Comparison of ENCODE assay signal across 8 cellular contexts in the genomic region with DNA sequence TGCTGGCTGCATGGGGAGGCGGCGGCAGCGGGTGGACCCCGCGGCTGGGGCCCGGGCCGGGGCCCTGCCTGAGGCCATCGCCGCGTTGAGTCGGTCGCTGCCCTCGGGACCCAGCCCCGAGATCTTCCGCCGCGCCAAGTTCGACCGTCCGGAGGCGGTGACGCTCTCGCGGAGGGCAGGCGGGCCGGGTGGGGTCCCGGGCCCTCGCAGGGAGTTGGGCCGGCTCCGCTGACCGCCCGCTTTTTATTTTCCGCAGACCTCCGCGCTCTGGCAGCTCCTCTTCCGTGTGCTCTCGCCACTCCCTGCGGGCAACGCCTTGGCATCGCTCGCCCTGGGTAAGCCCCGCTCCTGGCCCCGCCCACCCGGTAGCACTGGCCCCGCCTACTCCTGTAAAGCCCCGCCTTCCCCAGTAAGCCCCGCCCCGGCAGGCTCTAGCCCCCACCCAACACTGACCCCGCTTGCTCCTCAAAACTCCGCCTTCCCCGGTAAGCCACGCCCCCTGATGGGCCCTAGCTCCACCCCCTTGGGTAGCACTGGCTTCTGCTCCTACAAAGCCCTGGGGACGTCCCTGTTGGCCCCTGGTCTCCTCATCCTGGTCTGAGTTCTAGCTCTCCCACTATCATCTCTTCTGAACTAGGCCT. TPM values are rescaled to one million over a fixed set of nuclear protein-coding genes. Genes with fewer than 3 reads are reported as not detected.
A peak's percentile ranks its signal among the peaks of the same experiment; 100 is the strongest.
DNase-seq lines count a peak whose midpoint lies in the region; ATAC-seq and TF ChIP-seq lines count a peak whose summit lies in the region.

No MANE protein-coding gene starts in this region.

- no peaks in the 10 kb centered on the region for H3K79me2 ChIP-seq in osteoblast (ENCODE audit: insufficient read depth, low read length)

- TF ChIP-seq CTCF in Peyer's patch (IDR thresholded peaks at IDR 0.05) (no peak), foreskin fibroblast (IDR thresholded peaks at IDR 0.05; ENCODE audit: low read depth, low read length) (no peak), osteoblast (IDR thresholded peaks at IDR 0.05; ENCODE audit: extremely low read depth, low read depth, low read length) (no peak), tibial artery (IDR thresholded peaks at IDR 0.05) (no peak)

- H4K20me1 ChIP-seq in osteoblast (ENCODE audit: insufficient read depth, low read length): peaks cover 2% of the 10 kb centered on the region

- H3K4me3 ChIP-seq in Peyer's patch (peak overlapping the region; percentile 65 to 93 (median 77)), foreskin fibroblast (ENCODE audit: low read depth in 1 of 2, low read length in 2 of 2) (peak overlapping the region; percentile 60 to 67), osteoblast (ENCODE audit: insufficient read depth, low read length) (peak overlapping the region; percentile 77), tibial artery (peak overlapping the region; percentile 58 to 62)

- no peaks in the 10 kb centered on the region for H3K27me3 Mint-ChIP-seq in activated T-helper 2 cell treated with anti-CD3 and anti-CD28 coated beads, Interferon-gamma antibody, Interleukin-2, Interleukin-4, amounts not matched to agents 10 μg/mL and 5 μg/mL and 100 μg/mL, durations not matched to agents 14 hours and 24 hours and 36 hours (ENCODE audit: low read depth)

- peak overlapping the region; percentile 87 for H2AFZ ChIP-seq in osteoblast (ENCODE audit: low read length)

- H3K9me3 Mint-ChIP-seq in activated T-helper 2 cell treated with anti-CD3 and anti-CD28 coated beads, Interferon-gamma antibody, Interleukin-2, Interleukin-4, amounts not matched to agents 10 μg/mL and 5 μg/mL and 100 μg/mL, durations not matched to agents 14 hours and 24 hours and 36 hours: no peaks in the 10 kb centered on the region

- H3K9me3 ChIP-seq in Peyer's patch: no peaks in the 10 kb centered on the region
- H3K9me3 ChIP-seq in osteoblast (ENCODE audit: low read depth, low read length): no peaks in the 10 kb centered on the region
- no peaks in the 10 kb centered on the region for H3K9me3 ChIP-seq in tibial artery

- peak overlapping the region; percentile 90 for H3K27ac Mint-ChIP-seq in activated T-helper 2 cell treated with anti-CD3 and anti-CD28 coated beads, Interferon-gamma antibody, Interleukin-2, Interleukin-4, amounts not matched to agents 10 μg/mL and 5 μg/mL and 100 μg/mL, durations not matched to agents 14 hours and 24 hours and 36 hours

- TF ChIP-seq POLR2A in Peyer's patch (IDR thresholded peaks at IDR 0.05): no peak

- peak overlapping the region; percentile 89 for H3K4me2 ChIP-seq in osteoblast (ENCODE audit: insufficient read depth, low read length)

- ATAC-seq in HG03469 (IDR thresholded peaks at IDR 0.05; ENCODE audit: unreplicated experiment) (peak; percentile 0), HG02970 (IDR thresholded peaks at IDR 0.05; ENCODE audit: low FRiP score, unreplicated experiment) (no peak)

- peaks cover 12% of the 10 kb centered on the region for H3K4me1 Mint-ChIP-seq in activated T-helper 2 cell treated with anti-CD3 and anti-CD28 coated beads, Interferon-gamma antibody, Interleukin-2, Interleukin-4, amounts not matched to agents 10 μg/mL and 5 μg/mL and 100 μg/mL, durations not matched to agents 14 hours and 24 hours and 36 hours (ENCODE audit: low read depth)

- intact Hi-C loops in activated T-helper 2 cell treated with anti-CD3 and anti-CD28 coated beads, Interferon-gamma antibody, Interleukin-2, Interleukin-4, amounts not matched to agents 10 μg/mL and 5 μg/mL and 100 μg/mL, durations not matched to agents 14 hours and 24 hours and 36 hours (cut with micrococcal nuclease): loop anchor here (1.0 to 5.0 kb wide), 8 partner anchors 9 to 559 kb away; a partner anchor contains a TSS
- intact Hi-C loops in tibial artery (cut with DNase I; ENCODE audit: low total_unique reads): loop anchor here (2.0 to 10.0 kb wide), 5 partner anchors 36 to 507 kb away; a partner anchor contains a TSS

- H3K4me3 Mint-ChIP-seq in activated T-helper 2 cell treated with anti-CD3 and anti-CD28 coated beads, Interferon-gamma antibody, Interleukin-2, Interleukin-4, amounts not matched to agents 10 μg/mL and 5 μg/mL and 100 μg/mL, durations not matched to agents 14 hours and 24 hours and 36 hours (ENCODE audit: low read depth): peak overlapping the region; percentile 85

- H3K27me3 ChIP-seq in Peyer's patch (no peaks in the 10 kb centered on the region), osteoblast (ENCODE audit: insufficient read depth, low read length) (peaks cover 15% of the 10 kb centered on the region), tibial artery (no peaks in the 10 kb centered on the region)

- H3K36me3 ChIP-seq in Peyer's patch: peaks cover 0 to 17% (median 0%) of the 10 kb centered on the region in 3 donors
- no peaks in the 10 kb centered on the region for H3K36me3 ChIP-seq in osteoblast (ENCODE audit: insufficient read depth, low read length)
- peaks cover 0 to 12% (median 0%) of the 10 kb centered on the region in 3 donors for H3K36me3 ChIP-seq in tibial artery

- peaks cover 6% of the 10 kb centered on the region for H3K36me3 Mint-ChIP-seq in activated T-helper 2 cell treated with anti-CD3 and anti-CD28 coated beads, Interferon-gamma antibody, Interleukin-2, Interleukin-4, amounts not matched to agents 10 μg/mL and 5 μg/mL and 100 μg/mL, durations not matched to agents 14 hours and 24 hours and 36 hours (ENCODE audit: low read depth)

- H3K27ac ChIP-seq in Peyer's patch: peak overlapping the region; percentile 86 to 99 (median 90)
- no peak overlapping the region for H3K27ac ChIP-seq in osteoblast (ENCODE audit: low read depth, low read length)
- peak overlapping the region; percentile 55 to 97 for H3K27ac ChIP-seq in tibial artery

- DNase-seq in ELR (ENCODE audit: low read depth): peak; percentile 80
- peak; percentile 58 to 88 (median 86) for DNase-seq in Peyer's patch
- peak; percentile 87 for DNase-seq in activated T-helper 2 cell treated with anti-CD3 and anti-CD28 coated beads, Interferon-gamma antibody, Interleukin-2, Interleukin-4, amounts not matched to agents 10 μg/mL and 5 μg/mL and 100 μg/mL, durations not matched to agents 14 hours and 24 hours and 36 hours (ENCODE audit: low spot score)
- DNase-seq in foreskin fibroblast: peak; percentile 24 to 69
- peak; percentile 96 for DNase-seq in osteoblast (ENCODE audit: insufficient read length, low spot score, missing footprints)
- peak; percentile 60 to 85 for DNase-seq in tibial artery

- peaks cover 0 to 37% (median 25%) of the 10 kb centered on the region in 4 donors for H3K4me1 ChIP-seq in Peyer's patch
- peaks cover 3% of the 10 kb centered on the region for H3K4me1 ChIP-seq in osteoblast (ENCODE audit: insufficient read depth, low read length)
- peaks cover 0 to 65% (median 40%) of the 10 kb centered on the region in 4 donors for H3K4me1 ChIP-seq in tibial artery

RNA-seq across cellular contexts. Expression of a gene that starts 0.4 kb away (rescaled TPM):
- 10 to 100 TPM in 2 of 4 donors, 1 to 10 TPM in 2; 7.0 to 42.1 (median 15.1) TPM for total RNA-seq in Peyer's patch
- total RNA-seq in activated T-helper 2 cell treated with anti-CD3 and anti-CD28 coated beads, Interferon-gamma antibody, Interleukin-2, Interleukin-4, amounts not matched to agents 10 μg/mL and 5 μg/mL and 100 μg/mL, durations not matched to agents 14 hours and 24 hours and 36 hours: 38.2 and 42.6 TPM in 2 replicates
- total RNA-seq in osteoblast: 3.2 and 5.1 TPM in 2 replicates

RNA-seq across cellular contexts. Expression of a gene that starts 4.8 kb away (rescaled TPM):
- total RNA-seq in Peyer's patch (100 to 1,000 TPM in 1 of 4 donors, 10 to 100 TPM in 3; 33.8 to 239 (median 37.8) TPM), osteoblast (5.0 and 8.7 TPM in 2 replicates)
- total RNA-seq in activated T-helper 2 cell treated with anti-CD3 and anti-CD28 coated beads, Interferon-gamma antibody, Interleukin-2, Interleukin-4, amounts not matched to agents 10 μg/mL and 5 μg/mL and 100 μg/mL, durations not matched to agents 14 hours and 24 hours and 36 hours: 156 and 185 TPM in 2 replicates

RNA-seq across cellular contexts. Expression of a gene that starts 16.9 kb away (rescaled TPM):
- 10 to 100 TPM; 20.8 to 69.3 (median 41.9) TPM for total RNA-seq in Peyer's patch
- total RNA-seq in activated T-helper 2 cell treated with anti-CD3 and anti-CD28 coated beads, Interferon-gamma antibody, Interleukin-2, Interleukin-4, amounts not matched to agents 10 μg/mL and 5 μg/mL and 100 μg/mL, durations not matched to agents 14 hours and 24 hours and 36 hours: 0.16 and 0.55 TPM in 2 replicates
- total RNA-seq in osteoblast: 31.5 and 43.8 TPM in 2 replicates

RNA-seq across cellular contexts. Expression of a gene that starts 34.9 kb away (rescaled TPM):
- total RNA-seq in Peyer's patch: 1 to 10 TPM in 2 of 4 donors, under 1 TPM in 1, not detected in 1; 0.94 to 2.5 (median 1.1) TPM
- 8.2 and 9.6 TPM in 2 replicates for total RNA-seq in activated T-helper 2 cell treated with anti-CD3 and anti-CD28 coated beads, Interferon-gamma antibody, Interleukin-2, Interleukin-4, amounts not matched to agents 10 μg/mL and 5 μg/mL and 100 μg/mL, durations not matched to agents 14 hours and 24 hours and 36 hours
- total RNA-seq in osteoblast: 1.8 and 2.7 TPM in 2 replicates

Comparison
In these comparisons a context has a peak if more than half of its experiments do, and no peak if none do; other contexts are left out.
1. RNA of a gene that starts 16.9 kb away (total RNA-seq): 20.8 to 69.3 TPM in Peyer's patch and 31.5 to 43.8 TPM in osteoblast; 0.16 to 0.55 TPM in activated T-helper 2 cell treated with anti-CD3 and anti-CD28 coated beads, Interferon-gamma antibody, Interleukin-2, Interleukin-4, amounts not matched to agents 10 μg/mL and 5 μg/mL and 100 μg/mL, durations not matched to agents 14 hours and 24 hours and 36 hours; every median in the first group is over 10 times any median in the second.
2. Peak in every context shown above with its lines, with median percentiles within 50 percentile points of each other: DNase-seq and H3K4me3 ChIP-seq.